Comparison of ENCODE assay signal across 13 cellular contexts in genomic region chr21:39084073-39084472, GRCh38.
DNase-seq lines count a peak whose midpoint lies in the region; ATAC-seq, FAIRE-seq and TF ChIP-seq lines count a peak whose summit lies in the region.
"Had no signal": no experiment of that assay in that cellular context is flagged by ENCODE, and none has a peak within 500 bp of the region (broad histone marks: within the 10 kb centered on the region; RNA-seq: fewer than 3 reads in every experiment).

No MANE protein-coding gene starts in this region.

- no peak for TF ChIP-seq RAD21 in HepG2 (CRISPR knock-in tag; IDR thresholded peaks at IDR 0.05)

- H3K27me3 ChIP-seq in colonic mucosa (no peaks in the 10 kb centered on the region), HepG2 (ENCODE audit: control insufficient read depth in 1 of 2, insufficient read depth in 2 of 2, low read length in 2 of 2) (no peaks in the 10 kb centered on the region), thymus (ENCODE audit: control insufficient read depth, insufficient read depth) (no peaks in the 10 kb centered on the region)
- H3K27me3 ChIP-seq: SJCRH30 had no signal

- TF ChIP-seq EP300 in HepG2 (IDR thresholded peaks at IDR 0.05; ENCODE audit: low read depth in 2 of 2, low read length in 2 of 2) = no peak
- TF ChIP-seq EP300 in HepG2 (CRISPR knock-in tag; IDR thresholded peaks at IDR 0.05; ENCODE audit: borderline replicate concordance) = no peak

- POLR2A ChIA-PET in HEK293 (lab: Yijun Ruan, JAX) (no interaction called here), HepG2 (lab: Yijun Ruan, JAX) (interaction anchor here (0.9 to 1.4 kb wide), 2 partner anchors 11 to 275 kb away, joined by 3 to 4 read pairs; no protein-coding TSS in a partner anchor)

- no peaks in the 10 kb centered on the region for H4K20me1 ChIP-seq in HepG2 (ENCODE audit: insufficient read depth, low read length)

- no peak overlapping the region for H3K4me2 ChIP-seq in HepG2 (ENCODE audit: low read depth, low read length)

- H3K36me3 ChIP-seq in HEK293 (ENCODE audit: control insufficient read depth in 2 of 2, insufficient read depth in 1 of 2, low read length in 2 of 2) (no peaks in the 10 kb centered on the region), colonic mucosa (no peaks in the 10 kb centered on the region), HepG2 (replicated peaks in 1 of 2; ENCODE audit: control insufficient read depth in 1 of 2, insufficient read depth in 2 of 2, low read length in 2 of 2) (no peaks in the 10 kb centered on the region), thymus (ENCODE audit: control insufficient read depth, insufficient read depth) (no peaks in the 10 kb centered on the region)
- H3K36me3 ChIP-seq: SJCRH30 had no signal

- TF ChIP-seq POLR2A in HepG2 (IDR thresholded peaks at IDR 0.05; ENCODE audit: insufficient read depth in 1 of 2, low read depth in 2 of 2, low read length in 2 of 2) = no peak

- H3K4me1 ChIP-seq in HEK293 (ENCODE audit: control insufficient read depth, insufficient read depth, low read length) = no peaks in the 10 kb centered on the region
- H3K4me1 ChIP-seq in colonic mucosa = no peaks in the 10 kb centered on the region
- H3K4me1 ChIP-seq in HepG2 (ENCODE audit: insufficient read depth, low read length) = peaks cover 83% of the 10 kb centered on the region
- no peaks in the 10 kb centered on the region for H3K4me1 ChIP-seq in thymus (ENCODE audit: control insufficient read depth, insufficient read depth, low read length)
- H3K4me1 ChIP-seq: SJCRH30 had no signal

- CTCF ChIA-PET in HEK293 (lab: Yijun Ruan, JAX) = interaction anchor here (1.2 to 2.7 kb wide), 2 partner anchors 12 to 29 kb away, joined by 4 to 12 read pairs; no protein-coding TSS in a partner anchor
- CTCF ChIA-PET in HepG2 (lab: Yijun Ruan, JAX; ENCODE audit: low intra/inter-chr PET ratio, low total read pairs) = no interaction called here

- H3K9ac ChIP-seq in colonic mucosa (ENCODE audit: low read depth in 2 of 2, low read length in 2 of 2) = no peak overlapping the region
- H3K9ac ChIP-seq in HepG2 (ENCODE audit: insufficient read depth, low read depth, low read length) = no peak overlapping the region

- in situ Hi-C loops in HepG2 (cut with HindIII; ENCODE audit: extremely low pct_ligation_motif_present, low pct_unique_long_range_greater_than_20kb) = no loop called here

- H3K9me3 ChIP-seq in HEK293 (ENCODE audit: control insufficient read depth, insufficient read depth, low read depth, low read length) (no peaks in the 10 kb centered on the region), colonic mucosa (no peaks in the 10 kb centered on the region), HepG2 (ENCODE audit: low read length) (no peaks in the 10 kb centered on the region), thymus (ENCODE audit: control insufficient read depth) (no peaks in the 10 kb centered on the region)
- H3K9me3 ChIP-seq: SJCRH30 had no signal

- H2AFZ ChIP-seq in HepG2 (ENCODE audit: low read length) = no peak overlapping the region

- TF ChIP-seq CTCF in HEK293 (tag by site-specific recombination; IDR thresholded peaks at IDR 0.05) = no peak
- TF ChIP-seq CTCF in colonic mucosa (IDR thresholded peaks at IDR 0.05) = no peak
- TF ChIP-seq CTCF in HepG2 (CRISPR knock-in tag; IDR thresholded peaks at IDR 0.05) = 0 out of 2 replicates have a peak, but pooled peaks have one; percentile 21

- no peak for FAIRE-seq in HepG2 (lab: Jason Lieb, UNC)
- FAIRE-seq: H54 had no signal

- H3K79me2 ChIP-seq in HepG2 (ENCODE audit: insufficient read depth, low read length) = no peaks in the 10 kb centered on the region

- BruUV-seq in HepG2 (replicated peaks; lab: Mats Ljungman, UMichigan) = no TSS peak

- intact Hi-C loops in colonic mucosa (cut with DNase I) (no loop called here), HepG2 (cut with micrococcal nuclease; ENCODE audit: unreplicated experiment) (loop anchor here (5.0 to 10.0 kb wide), 2 partner anchors 49 to 352 kb away; no protein-coding TSS in a partner anchor)

- WGBS in HepG2 (ENCODE audit: low lambda C conversion rate) = 50% methylated on average over 1 of the region's 4 CpGs
- 92% methylated on average over 4 of the region's 4 CpGs for WGBS in thymus

- no peak overlapping the region for H3K27ac ChIP-seq in HEK293 (ENCODE audit: extremely low read depth, low read depth, low read length)
- peak overlapping the region; percentile 32 for H3K27ac ChIP-seq in colonic mucosa
- H3K27ac ChIP-seq in HepG2 (ENCODE audit: extremely low read length, insufficient read depth, low read length) = no peak overlapping the region
- peak overlapping the region; percentile 31 for H3K27ac ChIP-seq in thymus (ENCODE audit: low read depth)
- H3K27ac ChIP-seq: SJCRH30 had no signal

- DNase-seq in colonic mucosa (no peak), HepG2 (ENCODE audit: low spot score) (no peak), DMS53 treated with DMSO at 0.1 percent for 48 hours (lab: John Stamatoyannopoulos, UW; ENCODE audit: unreplicated experiment) (no peak), AG08396 (ENCODE audit: low spot score) (no peak), D341Med (ENCODE audit: low spot score) (no peak)
- DNase-seq: CD4-positive, alpha-beta memory T cell; NCI-H1417; NCI-H1930; NCI-H510A; SJCRH30 had no signal

- ATAC-seq in HepG2 = no peak

- H3K4me3 ChIP-seq in HEK293 (ENCODE audit: low read depth, low read length) = no peak overlapping the region
- H3K4me3 ChIP-seq in colonic mucosa = no peak overlapping the region
- H3K4me3 ChIP-seq in HepG2 (replicated peaks in 1 of 3; ENCODE audit: insufficient read depth in 1 of 3, low read depth in 2 of 3, low read length in 3 of 3) = no peak overlapping the region
- H3K4me3 ChIP-seq in thymus (ENCODE audit: low read length) = no peak overlapping the region
- H3K4me3 ChIP-seq: SJCRH30 had no signal

TF ChIP-seq in HEK293, 187 proteins besides CTCF, POLR2A, EP300 and RAD21:
- TF ChIP-seq ZFHX2 (tag by site-specific recombination; conservative IDR thresholded peaks at IDR 0.05) = peak; percentile 61
- TF ChIP-seq EGR2 (tag by site-specific recombination; IDR thresholded peaks at IDR 0.05; ENCODE audit: low read depth) = peak; percentile 72
- no peak for TF ChIP-seq ZNF23 (tag by site-specific recombination; IDR thresholded peaks at IDR 0.05; ENCODE audit: borderline replicate concordance)
TF ChIP-seq in HEK293: peak in this region for 2.

TF ChIP-seq in HepG2, 621 proteins besides CTCF, POLR2A, EP300 and RAD21 (continues in another document):
- TF ChIP-seq PCBP2 (optimal IDR thresholded peaks at IDR 0.05; ENCODE audit: low read depth, low read length, poor library complexity, severe bottlenecking) (no peak), TEAD3 (CRISPR knock-in tag; optimal IDR thresholded peaks at IDR 0.05; ENCODE audit: borderline replicate concordance) (no peak), PREB (CRISPR knock-in tag; IDR thresholded peaks at IDR 0.05) (no peak), EEA1 (CRISPR knock-in tag; IDR thresholded peaks at IDR 0.05; ENCODE audit: borderline replicate concordance) (no peak), ZNF782 (CRISPR knock-in tag; IDR thresholded peaks at IDR 0.05; ENCODE audit: borderline replicate concordance) (no peak), ZNF235 (CRISPR knock-in tag; IDR thresholded peaks at IDR 0.05; ENCODE audit: borderline replicate concordance) (no peak), RBM22 (optimal IDR thresholded peaks at IDR 0.05; ENCODE audit: low read length) (no peak), MYC (CRISPR knock-in tag; IDR thresholded peaks at IDR 0.05; ENCODE audit: borderline replicate concordance) (no peak), ZNF503 (CRISPR knock-in tag; IDR thresholded peaks at IDR 0.05) (no peak), ZNF879 (CRISPR knock-in tag; IDR thresholded peaks at IDR 0.05) (no peak), ZNF121 (CRISPR knock-in tag; IDR thresholded peaks at IDR 0.05) (no peak), SATB2 (CRISPR knock-in tag; IDR thresholded peaks at IDR 0.05) (no peak), POGK (CRISPR knock-in tag; conservative IDR thresholded peaks at IDR 0.05) (no peak)

Comparison
In these comparisons a context has a peak if more than half of its experiments do, and no peak if none do; other contexts are left out.
1. H3K27ac ChIP-seq: peak in colonic mucosa (single experiment) and thymus (single experiment); none in HEK293 (single experiment) and HepG2 (single experiment).
2. Of the 63 proteins assayed by ChIP-seq in both HepG2 and HEK293: peak only in HepG2: CTCF; only in HEK293: none; in both: none; in neither: 62.